In the genomic region with DNA sequence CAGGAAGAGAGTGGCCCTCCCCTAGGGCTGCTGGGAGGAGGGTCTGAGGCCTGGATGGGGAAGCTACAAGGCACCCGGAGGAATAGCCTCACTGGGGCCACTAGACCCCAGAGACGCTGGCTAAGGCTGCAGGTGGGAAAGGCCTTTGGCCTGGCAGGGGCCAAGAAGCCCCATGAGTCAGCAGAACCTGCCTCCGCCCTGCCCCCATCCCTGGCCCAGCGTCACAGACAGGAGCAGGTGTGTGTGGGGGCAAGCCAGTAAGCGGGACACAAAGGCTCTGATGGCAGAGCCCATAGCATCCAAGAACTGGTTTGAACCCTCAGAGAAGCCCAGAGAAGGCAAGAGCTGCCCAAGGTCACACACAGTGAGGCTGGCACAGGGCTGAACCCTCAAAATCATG, we compare ENCODE assay signal across 9 cellular contexts. TPM values are rescaled to one million over a fixed set of nuclear protein-coding genes. Genes with fewer than 3 reads are reported as not detected.
"Had no signal": no experiment of that assay in that cellular context is flagged by ENCODE, and none has a peak within 500 bp of the region (broad histone marks: within the 10 kb centered on the region; RNA-seq: fewer than 3 reads in every experiment).

No MANE protein-coding gene starts in this region.

RNA-seq across cellular contexts. Expression of a gene that starts 27.0 kb away (rescaled TPM):
- total RNA-seq: activated B cell treated with CpG ODN at 0.5 μM for 24 hours; activated CD4-positive, alpha-beta memory T cell treated with anti-CD3 and anti-CD28 coated beads, Interleukin-2, amount 10 ng/mL, durations not matched to agents 7 days and 5 days; activated CD4-positive, alpha-beta T cell treated with anti-CD3 and anti-CD28 coated beads, Interleukin-2, amount 10 ng/mL, durations not matched to agents 7 days and 5 days; activated CD8-positive, alpha-beta T cell treated with anti-CD3 and anti-CD28 coated beads, Interleukin-2, amount 10 ng/mL, durations not matched to agents 7 days and 5 days; activated T-helper 2 cell treated with anti-CD3 and anti-CD28 coated beads, Interferon-gamma antibody, Interleukin-2, Interleukin-4, amounts not matched to agents 10 μg/mL and 5 μg/mL and 100 μg/mL, durations not matched to agents 14 hours and 24 hours and 36 hours; ascending aorta; bronchial epithelial cell; cardiac muscle cell; chondrocyte had no signal
